In genomic region chr6:7896465-7896987, GRCh38 we compare ENCODE assay signal across 17 cellular contexts. TPM values are rescaled to one million over a fixed set of nuclear protein-coding genes. Genes with fewer than 3 reads are reported as not detected.
DNase-seq lines count a peak whose midpoint lies in the region; ATAC-seq, FAIRE-seq and TF ChIP-seq lines count a peak whose summit lies in the region.
"Had no signal": no experiment of that assay in that cellular context is flagged by ENCODE, and none has a peak within 500 bp of the region (broad histone marks: within the 10 kb centered on the region; RNA-seq: fewer than 3 reads in every experiment).

No MANE protein-coding gene starts in this region.

- in situ Hi-C loops in HepG2 (cut with HindIII; ENCODE audit: extremely low pct_ligation_motif_present, low pct_unique_long_range_greater_than_20kb), result loop anchor here (5.0 kb wide), 1 partner anchor 96 kb away; no protein-coding TSS in a partner anchor

- ATAC-seq in HepG2 (no peak), right lobe of liver (no peak), HG02610 (IDR thresholded peaks at IDR 0.05; ENCODE audit: unreplicated experiment) (no peak), GM19328 (IDR thresholded peaks at IDR 0.05; ENCODE audit: unreplicated experiment) (no peak)
- ATAC-seq: CD8-positive, alpha-beta T cell had no signal

- no peak for TF ChIP-seq POLR2A in HepG2 (IDR thresholded peaks at IDR 0.05; ENCODE audit: insufficient read depth in 1 of 2, low read depth in 2 of 2, low read length in 2 of 2)
- no peak for TF ChIP-seq POLR2A in right lobe of liver (IDR thresholded peaks at IDR 0.05)
- no peak for TF ChIP-seq POLR2A in endothelial cell of umbilical vein (IDR thresholded peaks at IDR 0.05; ENCODE audit: low read depth, low read length)

- H3K4me3 ChIP-seq in HepG2 (replicated peaks in 1 of 3; ENCODE audit: insufficient read depth in 1 of 3, low read depth in 2 of 3, low read length in 3 of 3) (no peak overlapping the region), right lobe of liver (no peak overlapping the region), endothelial cell of umbilical vein (replicated peaks in 1 of 3; ENCODE audit: insufficient read depth in 1 of 3, low read depth in 1 of 3, low read length in 3 of 3) (no peak overlapping the region)
- H3K4me3 ChIP-seq: HAP-1 had no signal

- FAIRE-seq in HepG2 (lab: Jason Lieb, UNC) (peak; percentile 60), endothelial cell of umbilical vein (lab: Jason Lieb, UNC) (no peak)
- FAIRE-seq: D721Med, GM19239, H1 had no signal

- H3K79me2 ChIP-seq in HepG2 (ENCODE audit: insufficient read depth, low read length), result peaks cover 4% of the 10 kb centered on the region
- H3K79me2 ChIP-seq in endothelial cell of umbilical vein (ENCODE audit: control insufficient read depth, insufficient read depth, low read length), result peaks cover 91% of the 10 kb centered on the region

- peaks cover 25% of the 10 kb centered on the region for H3K4me1 ChIP-seq in HepG2 (ENCODE audit: insufficient read depth, low read length)
- peaks cover 0 to 32% (median 8%) of the 10 kb centered on the region in 4 donors for H3K4me1 ChIP-seq in right lobe of liver
- peaks cover 73% of the 10 kb centered on the region for H3K4me1 ChIP-seq in endothelial cell of umbilical vein (ENCODE audit: control insufficient read depth, extremely low read depth, insufficient read depth, low read length)
- H3K4me1 ChIP-seq: HAP-1 had no signal

- BruUV-seq in HepG2 (replicated peaks; lab: Mats Ljungman, UMichigan) (no TSS peak), endothelial cell of umbilical vein (replicated peaks; lab: Mats Ljungman, UMichigan) (no TSS peak)

- H3K9ac ChIP-seq in HepG2 (ENCODE audit: insufficient read depth, low read depth, low read length) (no peak overlapping the region), endothelial cell of umbilical vein (replicated peaks; ENCODE audit: extremely low read depth, insufficient read depth, low read length) (peak overlapping the region; percentile 17)

- POLR2A ChIA-PET in HepG2 (lab: Yijun Ruan, JAX) (no interaction called here), endothelial cell of umbilical vein (lab: Charles Lee) (interaction anchor here (1.0 kb wide), 1 partner anchor 96 kb away, joined by 6 read pairs; no protein-coding TSS in a partner anchor)

- H3K27me3 ChIP-seq in HepG2 (ENCODE audit: control insufficient read depth in 1 of 2, insufficient read depth in 2 of 2, low read length in 2 of 2) (no peaks in the 10 kb centered on the region), right lobe of liver (no peaks in the 10 kb centered on the region), endothelial cell of umbilical vein (ENCODE audit: control insufficient read depth in 2 of 2, insufficient read depth in 2 of 2, low read length in 2 of 2) (no peaks in the 10 kb centered on the region)

- no peak overlapping the region for H3K4me2 ChIP-seq in HepG2 (ENCODE audit: low read depth, low read length)
- H3K4me2 ChIP-seq in endothelial cell of umbilical vein (ENCODE audit: insufficient read depth, low read length), result no peak overlapping the region

- peak; percentile 19 for DNase-seq in DMS79 treated with DMSO at 0.1 percent for 48 hours (lab: John Stamatoyannopoulos, UW)
- no peak for DNase-seq in DMS79 (lab: John Stamatoyannopoulos, UW)
- DNase-seq in HepG2 (ENCODE audit: low spot score), result no peak
- DNase-seq in right lobe of liver, result no peak
- DNase-seq in endothelial cell of umbilical vein (ENCODE audit: low read depth, low spot score), result no peak
- DNase-seq: CD8-positive, alpha-beta T cell; COR-L47; DMS153; GF-D8 had no signal

- TF ChIP-seq RAD21 in HepG2 (CRISPR knock-in tag; IDR thresholded peaks at IDR 0.05), result no peak

- H3K36me3 ChIP-seq in HepG2 (replicated peaks in 1 of 2; ENCODE audit: control insufficient read depth in 1 of 2, insufficient read depth in 2 of 2, low read length in 2 of 2) (peaks cover 68 to 98% of the 10 kb centered on the region in 2 experiments), right lobe of liver (peaks cover 7 to 79% (median 47%) of the 10 kb centered on the region in 4 donors), endothelial cell of umbilical vein (ENCODE audit: control insufficient read depth in 2 of 2, extremely low read depth in 1 of 2, insufficient read depth in 2 of 2, low read length in 2 of 2) (peaks cover 82 to 86% of the 10 kb centered on the region in 2 experiments)

- TF ChIP-seq CTCF in HepG2 (CRISPR knock-in tag; IDR thresholded peaks at IDR 0.05), result no peak
- no peak for TF ChIP-seq CTCF in right lobe of liver (IDR thresholded peaks at IDR 0.05)
- TF ChIP-seq CTCF in endothelial cell of umbilical vein (IDR thresholded peaks at IDR 0.05; ENCODE audit: extremely low read depth in 1 of 2, insufficient read depth in 1 of 2, low read depth in 1 of 2, low read length in 2 of 2), result no peak

- H3K9me1 ChIP-seq in endothelial cell of umbilical vein (replicated peaks; ENCODE audit: control insufficient read depth, extremely low read depth, insufficient read depth, low read length), result no peaks in the 10 kb centered on the region

- CTCF ChIA-PET in HepG2 (lab: Yijun Ruan, JAX; ENCODE audit: low intra/inter-chr PET ratio, low total read pairs), result no interaction called here
- CTCF ChIA-PET in endothelial cell of umbilical vein (lab: Charles Lee), result interaction anchor here (0.8 to 9.0 kb wide), 7 partner anchors 9 to 322 kb away, joined by 3 to 78 read pairs (median 7); no protein-coding TSS in a partner anchor

- 98% methylated on average over 6 of the region's 6 CpGs for WGBS in HepG2 (ENCODE audit: low lambda C conversion rate)
- WGBS in right lobe of liver (ENCODE audit: insufficient coverage, low coverage, low lambda C conversion rate, missing lambda C conversion rate), result 94% methylated on average over 6 of the region's 6 CpGs

- dilution Hi-C loops in endothelial cell of umbilical vein (cut with MboI; ENCODE audit: extremely low pct_ligation_motif_present, low sequenced_read_pairs), result loop anchor here (25.0 kb wide), 1 partner anchor 116 kb away; no protein-coding TSS in a partner anchor

- H2AFZ ChIP-seq in HepG2 (ENCODE audit: low read length) (no peak overlapping the region), endothelial cell of umbilical vein (ENCODE audit: low read depth, low read length) (no peak overlapping the region)

- TF ChIP-seq EP300 in HepG2 (IDR thresholded peaks at IDR 0.05; ENCODE audit: low read depth in 2 of 2, low read length in 2 of 2), result no peak
- no peak for TF ChIP-seq EP300 in HepG2 (CRISPR knock-in tag; IDR thresholded peaks at IDR 0.05; ENCODE audit: borderline replicate concordance)

- peaks cover 17% of the 10 kb centered on the region; the same call in 1 of the 2 replicates for H4K20me1 ChIP-seq in HepG2 (ENCODE audit: insufficient read depth, low read length)
- peaks cover 4% of the 10 kb centered on the region for H4K20me1 ChIP-seq in endothelial cell of umbilical vein (replicated peaks; ENCODE audit: control insufficient read depth, extremely low read depth, insufficient read depth, low read length)

- intact Hi-C loops in HepG2 (cut with micrococcal nuclease; ENCODE audit: unreplicated experiment), result no loop called here
- intact Hi-C loops in right lobe of liver (cut with DNase I), result no loop called here
- intact Hi-C loops in endothelial cell of umbilical vein (cut with micrococcal nuclease), result loop anchor here (1.0 kb wide), 1 partner anchor 79 kb away; no protein-coding TSS in a partner anchor

- H3K9me3 ChIP-seq in HepG2 (ENCODE audit: low read length) (no peaks in the 10 kb centered on the region), right lobe of liver (no peaks in the 10 kb centered on the region), endothelial cell of umbilical vein (replicated peaks; ENCODE audit: control insufficient read depth, insufficient read depth, low read length) (no peaks in the 10 kb centered on the region)
- H3K9me3 ChIP-seq: HAP-1 had no signal

- H3K27ac ChIP-seq in HepG2 (ENCODE audit: extremely low read length, insufficient read depth, low read length), result no peak overlapping the region
- H3K27ac ChIP-seq in right lobe of liver, result no peak overlapping the region
- H3K27ac ChIP-seq in endothelial cell of umbilical vein (ENCODE audit: insufficient read depth, low read depth, low read length), result peak overlapping the region; percentile 58
- H3K27ac ChIP-seq: 22Rv1, HL-60 had no signal

RNA-seq across cellular contexts. Expression of gene TXNDC5, which starts 14.1 kb away (rescaled TPM):
- total RNA-seq in HepG2 (2016; rRNA removed; fragmentation: Illumina TruSeq; extraction: Trizol), result 376 and 578 TPM in 2 replicates
- total RNA-seq in HepG2 (2016; cell fraction: cytosol; rRNA removed; fragmentation: Illumina TruSeq; extraction: Trizol; ENCODE audit: low read depth), result 169 TPM in 2 replicates
- 372 and 586 TPM in 2 replicates for total RNA-seq in HepG2 (2016; cell fraction: insoluble cytoplasmic fraction; rRNA removed; fragmentation: Illumina TruSeq; extraction: Trizol)
- 439 and 444 TPM in 2 replicates for total RNA-seq in HepG2 (2016; cell fraction: membrane; rRNA removed; fragmentation: Illumina TruSeq; extraction: Trizol)
- 445 and 518 TPM in 2 replicates for total RNA-seq in HepG2 (2016; cell fraction: nucleus; rRNA removed; fragmentation: Illumina TruSeq; extraction: Trizol)
- polyA plus RNA-seq in HepG2 (2011; rRNA removed), result 255 and 287 TPM in 2 replicates
- 252 and 289 TPM in 2 replicates for polyA plus RNA-seq in HepG2 (2011; cell fraction: cytosol; rRNA removed)
- polyA plus RNA-seq in HepG2 (2011; cell fraction: nucleus; rRNA removed), result 144 and 146 TPM in 2 replicates
- polyA plus RNA-seq in HepG2 (2012), result 246 and 286 TPM in 2 replicates
- 158 and 172 TPM in 2 replicates for polyA plus RNA-seq in HepG2 (2016; cell fraction: cytosol; fragmentation: Illumina TruSeq; extraction: Trizol; ENCODE audit: low read depth)
- 267 and 268 TPM in 2 replicates for polyA plus RNA-seq in HepG2 (2016; cell fraction: insoluble cytoplasmic fraction; fragmentation: Illumina TruSeq; extraction: Trizol; ENCODE audit: low read depth)
- 288 and 289 TPM in 2 replicates for polyA plus RNA-seq in HepG2 (2016; cell fraction: membrane; fragmentation: Illumina TruSeq; extraction: Trizol; ENCODE audit: low read depth)
- 529 and 534 TPM in 2 replicates for polyA plus RNA-seq in HepG2 (2016; cell fraction: nucleus; fragmentation: Illumina TruSeq; extraction: Trizol; ENCODE audit: insufficient read depth, low read depth)
- 99.9 and 291 TPM in 2 replicates for polyA minus RNA-seq in HepG2 (2011; rRNA and poly(A)+ RNA removed; ENCODE audit: low replicate concordance)
- polyA minus RNA-seq in HepG2 (2011; cell fraction: cytosol; rRNA and poly(A)+ RNA removed), result 147 and 151 TPM in 2 replicates
- polyA minus RNA-seq in HepG2 (2011; cell fraction: nucleus; rRNA and poly(A)+ RNA removed), result 104 and 118 TPM in 2 replicates
- 100 to 1,000 TPM in 5 of 6 experiments, 10 to 100 TPM in 1; 87.9 to 187 (median 133) TPM for total RNA-seq in right lobe of liver
- total RNA-seq in endothelial cell of umbilical vein, result 1,581 and 1,665 TPM in 2 replicates
- polyA plus RNA-seq in endothelial cell of umbilical vein, result 2,566 and 2,629 TPM in 2 replicates
- 2,247 and 2,322 TPM in 2 replicates for polyA plus RNA-seq in endothelial cell of umbilical vein (2011; cell fraction: cytosol; rRNA removed)
- polyA plus RNA-seq in endothelial cell of umbilical vein (2011; cell fraction: nucleus; rRNA removed), result 1,597 and 1,745 TPM in 2 replicates
- 1,989 and 2,618 TPM in 2 replicates for polyA plus RNA-seq in endothelial cell of umbilical vein (2012)
- polyA minus RNA-seq in endothelial cell of umbilical vein, result 2,443 and 2,887 TPM in 2 replicates
- polyA minus RNA-seq in endothelial cell of umbilical vein (2011; cell fraction: cytosol; rRNA and poly(A)+ RNA removed), result 46.0 TPM
- polyA minus RNA-seq in endothelial cell of umbilical vein (2011; cell fraction: nucleus; rRNA and poly(A)+ RNA removed), result 638 and 706 TPM in 2 replicates
